ENCODE assay signal across 1 cellular context in genomic region chr2:43127208-43127940, GRCh38.
A peak's percentile ranks its signal among the peaks of the same experiment; 100 is the strongest.
TF ChIP-seq lines count a peak whose summit lies in the region.

No MANE protein-coding gene starts in this region.

TF ChIP-seq in K562, 482 proteins besides CTCF, POLR2A, EP300 and RAD21 (continued from another document and continues in another):
- TF ChIP-seq CHD7 (IDR thresholded peaks at IDR 0.05; ENCODE audit: low read depth, low read length), result no peak
- TF ChIP-seq HMG20A (CRISPR knock-in tag; conservative IDR thresholded peaks at IDR 0.05), result no peak
- TF ChIP-seq TRIM25 (IDR thresholded peaks at IDR 0.05; ENCODE audit: borderline replicate concordance), result no peak
- no peak for TF ChIP-seq ZZZ3 (IDR thresholded peaks at IDR 0.05)
- TF ChIP-seq ATF3 (IDR thresholded peaks at IDR 0.05), result no peak
- TF ChIP-seq ATF3 (CRISPR knock-in tag; conservative IDR thresholded peaks at IDR 0.05), result no peak
- TF ChIP-seq PATZ1 (CRISPR knock-in tag; IDR thresholded peaks at IDR 0.05; ENCODE audit: borderline replicate concordance), result no peak
- no peak for TF ChIP-seq COPS2 (conservative IDR thresholded peaks at IDR 0.05)
- TF ChIP-seq CTCFL (IDR thresholded peaks at IDR 0.05; ENCODE audit: borderline replicate concordance, insufficient read depth, low read depth, low read length, poor library complexity, severe bottlenecking), result peak; percentile 21
- TF ChIP-seq USF2 (CRISPR knock-in tag; IDR thresholded peaks at IDR 0.05), result no peak
- peak; percentile 23; the same call in 1 of the 2 replicates for TF ChIP-seq EP400 (IDR thresholded peaks at IDR 0.05)
- TF ChIP-seq BRF2 (IDR thresholded peaks at IDR 0.05; ENCODE audit: borderline replicate concordance, insufficient read depth, insufficient read length), result no peak
- TF ChIP-seq ATF2 (CRISPR knock-in tag; IDR thresholded peaks at IDR 0.05), result no peak
- TF ChIP-seq KDM1A (IDR thresholded peaks at IDR 0.05), result peak; percentile 89 to 92
- TF ChIP-seq SMAD1 (IDR thresholded peaks at IDR 0.05; ENCODE audit: low read depth, low read length, partially characterized antibody), result no peak
- no peak for TF ChIP-seq CREB3L1 (IDR thresholded peaks at IDR 0.05; ENCODE audit: borderline replicate concordance, low read depth)
- no peak for TF ChIP-seq SRSF7 (optimal IDR thresholded peaks at IDR 0.05; ENCODE audit: low read depth, low read length)
- no peak for TF ChIP-seq DIDO1 (tag; IDR thresholded peaks at IDR 0.05; ENCODE audit: low read depth)
- no peak for TF ChIP-seq HDAC6 (IDR thresholded peaks at IDR 0.05; ENCODE audit: low read depth, low read length)
- TF ChIP-seq CHD1 (IDR thresholded peaks at IDR 0.05; ENCODE audit: low read length), result no peak
- no peak for TF ChIP-seq ZBTB8A (IDR thresholded peaks at IDR 0.05; ENCODE audit: partially characterized antibody)
- TF ChIP-seq BDP1 (IDR thresholded peaks at IDR 0.05; ENCODE audit: insufficient read depth, insufficient read length), result no peak
- TF ChIP-seq ZNF764 (CRISPR knock-in tag; IDR thresholded peaks at IDR 0.05; ENCODE audit: low read depth), result no peak
- no peak for TF ChIP-seq BMI1 (IDR thresholded peaks at IDR 0.05; ENCODE audit: low read length)
- TF ChIP-seq ZNF79 (CRISPR knock-in tag; IDR thresholded peaks at IDR 0.05; ENCODE audit: low read depth), result no peak
- TF ChIP-seq ZBTB12 (CRISPR knock-in tag; IDR thresholded peaks at IDR 0.05), result no peak
- TF ChIP-seq E2F6 (IDR thresholded peaks at IDR 0.05; ENCODE audit: borderline replicate concordance in 1 of 2, extremely low read depth in 1 of 2, insufficient read depth in 1 of 2, insufficient read length in 1 of 2, low read depth in 1 of 2, low read length in 1 of 2, poor library complexity in 1 of 2, severe bottlenecking in 1 of 2), result no peak
